Comparison of ENCODE assay signal across 29 cellular contexts in genomic region chr9:100306283-100306682, GRCh38.
"Had no signal": no experiment of that assay in that cellular context is flagged by ENCODE, and none has a peak within 500 bp of the region (broad histone marks: within the 10 kb centered on the region; RNA-seq: fewer than 3 reads in every experiment).

No MANE protein-coding gene starts in this region.

- H3K27ac Mint-ChIP-seq: activated CD4-positive, alpha-beta memory T cell treated with anti-CD3 and anti-CD28 coated beads for 36 hours; activated CD4-positive, alpha-beta T cell treated with anti-CD3 and anti-CD28 coated beads, Interleukin-2, amount 10 ng/mL, durations not matched to agents 24 days and 14 days; progenitor cell of endocrine pancreas had no signal

- H3K27ac ChIP-seq: body of pancreas, epithelial cell of prostate, esophagus squamous epithelium, left ventricle myocardium inferior, ovary, skin epidermis, thyroid gland, VCaP had no signal

- H3K4me1 ChIP-seq: body of pancreas, esophagus squamous epithelium, thyroid gland had no signal

- H3K9me3 ChIP-seq: body of pancreas, esophagus squamous epithelium, left ventricle myocardium inferior, mucosa of descending colon, ovary, thyroid gland had no signal

- H3K27me3 ChIP-seq: body of pancreas, esophagus squamous epithelium, ovary, thyroid gland had no signal

- ATAC-seq: activated CD4-positive, CD25-positive, alpha-beta regulatory T cell treated with anti-CD3 and anti-CD28 coated beads, Interleukin-2, amount 50 U/mL, for 24 hours; activated T-cell treated with anti-CD3 and anti-CD28 coated beads, Interleukin-2, amount 50 U/mL, for 4 hours; body of pancreas; mucosa of descending colon; sciatic nerve; stimulated activated naive CD8-positive, alpha-beta T cell treated with anti-CD3 and anti-CD28 coated beads, Interleukin-15, amount 100 ng/mL, for 72 hours had no signal

- H3K27me3 Mint-ChIP-seq: activated CD4-positive, alpha-beta memory T cell treated with anti-CD3 and anti-CD28 coated beads for 36 hours; activated CD4-positive, alpha-beta T cell treated with anti-CD3 and anti-CD28 coated beads, Interleukin-2, amount 10 ng/mL, durations not matched to agents 24 days and 14 days; activated naive CD8-positive, alpha-beta T cell; progenitor cell of endocrine pancreas; stimulated activated naive CD8-positive, alpha-beta T cell treated with anti-CD3 and anti-CD28 coated beads, Interleukin-15, amount 100 ng/mL, for 72 hours had no signal

- H3K4me3 ChIP-seq: body of pancreas, esophagus squamous epithelium, left ventricle myocardium inferior, lung, mucosa of descending colon, ovary, skin epidermis, thyroid gland had no signal

- DNase-seq: activated CD4-positive, alpha-beta memory T cell treated with anti-CD3 and anti-CD28 coated beads for 36 hours; activated CD4-positive, alpha-beta T cell treated with anti-CD3 and anti-CD28 coated beads, Interleukin-2, amount 10 ng/mL, durations not matched to agents 24 days and 14 days; activated CD8-positive, alpha-beta memory T cell treated with anti-CD3 and anti-CD28 coated beads, Interleukin-2, amount 50 U/mL, for 4 hours; activated effector memory CD4-positive, alpha-beta T cell treated with Interleukin-2 at 50 U/mL for 16 hours; activated naive CD4-positive, alpha-beta T cell treated with Interleukin-2 at 50 U/mL for 16 hours; activated T-cell treated with anti-CD3 and anti-CD28 coated beads, Interleukin-2, amount 50 U/mL, for 4 hours; anterior cingulate cortex; body of pancreas; dermis blood vessel endothelial cell; effector CD4-positive, alpha-beta T cell; esophagus squamous epithelium; foreskin melanocyte; left ventricle myocardium inferior; mucosa of descending colon; ovary; stimulated activated CD4-positive, alpha-beta T cell treated with anti-CD3 and anti-CD28 coated beads, Interleukin-12 subunit alpha, Interleukin-12 subunit beta, amount 100 ng/mL, for 4 hours; stimulated activated CD4-positive, alpha-beta T cell treated with anti-CD3 and anti-CD28 coated beads, Interleukin-4, amount 100 ng/mL, for 1 hour; stimulated activated naive CD8-positive, alpha-beta T cell treated with anti-CD3 and anti-CD28 coated beads, Interleukin-15, amount 100 ng/mL, for 72 hours; substantia nigra; T-helper 9 cell; thyroid gland had no signal

- H3K4me1 Mint-ChIP-seq: activated CD4-positive, alpha-beta T cell treated with anti-CD3 and anti-CD28 coated beads, Interleukin-2, amount 10 ng/mL, durations not matched to agents 24 days and 14 days had no signal

- H3K4me3 Mint-ChIP-seq: activated CD4-positive, alpha-beta memory T cell treated with anti-CD3 and anti-CD28 coated beads for 36 hours; activated CD4-positive, alpha-beta T cell treated with anti-CD3 and anti-CD28 coated beads, Interleukin-2, amount 10 ng/mL, durations not matched to agents 24 days and 14 days; activated naive CD8-positive, alpha-beta T cell; activated T-cell treated with anti-CD3 and anti-CD28 coated beads, Interleukin-2, amount 50 U/mL, for 4 hours; stimulated activated naive CD8-positive, alpha-beta T cell treated with anti-CD3 and anti-CD28 coated beads, Interleukin-15, amount 100 ng/mL, for 72 hours had no signal

- H3K9me3 Mint-ChIP-seq: activated CD4-positive, alpha-beta memory T cell treated with anti-CD3 and anti-CD28 coated beads for 36 hours; activated CD4-positive, alpha-beta T cell treated with anti-CD3 and anti-CD28 coated beads, Interleukin-2, amount 10 ng/mL, durations not matched to agents 24 days and 14 days; activated T-cell treated with anti-CD3 and anti-CD28 coated beads, Interleukin-2, amount 50 U/mL, for 4 hours; stimulated activated naive CD8-positive, alpha-beta T cell treated with anti-CD3 and anti-CD28 coated beads, Interleukin-15, amount 100 ng/mL, for 72 hours had no signal

- H3K36me3 ChIP-seq: ovary had no signal
